Comparison of ENCODE assay signal across 1 cellular context in the genomic region with DNA sequence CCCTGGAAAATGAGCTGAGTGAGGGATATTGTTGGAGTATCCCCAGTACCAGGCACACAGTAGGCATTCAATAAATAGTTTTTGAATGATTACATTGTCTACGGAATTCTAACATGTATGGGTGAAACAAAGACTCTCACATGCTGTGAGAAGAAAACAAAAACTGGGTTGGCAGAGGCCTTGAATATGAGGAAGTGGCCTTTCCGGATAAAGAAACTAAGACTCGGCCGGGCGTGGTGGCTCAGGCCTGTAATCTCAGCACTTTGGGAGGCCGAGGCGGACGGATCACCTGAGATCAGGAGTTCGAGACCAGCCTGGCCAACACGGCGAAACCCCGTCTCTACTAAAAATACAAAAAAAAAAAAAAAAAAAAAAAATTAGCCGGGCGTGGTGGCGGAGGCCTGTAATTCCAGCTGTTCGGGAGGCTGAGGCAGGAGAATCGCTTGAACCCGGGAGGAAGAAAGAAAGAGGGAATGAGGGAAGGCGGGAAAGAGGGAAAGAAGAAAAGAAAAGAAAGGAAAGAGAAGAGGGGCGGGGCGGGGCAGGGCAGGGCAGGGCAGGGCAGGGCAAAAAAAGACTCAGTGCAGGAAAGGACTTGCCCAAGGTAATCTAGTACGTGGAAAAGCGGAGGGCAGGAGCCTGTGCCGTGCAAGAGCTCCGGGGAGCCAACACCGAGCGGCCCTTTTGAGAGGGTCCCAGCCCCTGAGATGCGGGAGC.
TF ChIP-seq lines count a peak whose summit lies in the region.

No MANE protein-coding gene starts in this region.

TF ChIP-seq in GM23338, 12 proteins besides CTCF, POLR2A, EP300 and RAD21 (continued from another document):
- TF ChIP-seq, protein P1, sequence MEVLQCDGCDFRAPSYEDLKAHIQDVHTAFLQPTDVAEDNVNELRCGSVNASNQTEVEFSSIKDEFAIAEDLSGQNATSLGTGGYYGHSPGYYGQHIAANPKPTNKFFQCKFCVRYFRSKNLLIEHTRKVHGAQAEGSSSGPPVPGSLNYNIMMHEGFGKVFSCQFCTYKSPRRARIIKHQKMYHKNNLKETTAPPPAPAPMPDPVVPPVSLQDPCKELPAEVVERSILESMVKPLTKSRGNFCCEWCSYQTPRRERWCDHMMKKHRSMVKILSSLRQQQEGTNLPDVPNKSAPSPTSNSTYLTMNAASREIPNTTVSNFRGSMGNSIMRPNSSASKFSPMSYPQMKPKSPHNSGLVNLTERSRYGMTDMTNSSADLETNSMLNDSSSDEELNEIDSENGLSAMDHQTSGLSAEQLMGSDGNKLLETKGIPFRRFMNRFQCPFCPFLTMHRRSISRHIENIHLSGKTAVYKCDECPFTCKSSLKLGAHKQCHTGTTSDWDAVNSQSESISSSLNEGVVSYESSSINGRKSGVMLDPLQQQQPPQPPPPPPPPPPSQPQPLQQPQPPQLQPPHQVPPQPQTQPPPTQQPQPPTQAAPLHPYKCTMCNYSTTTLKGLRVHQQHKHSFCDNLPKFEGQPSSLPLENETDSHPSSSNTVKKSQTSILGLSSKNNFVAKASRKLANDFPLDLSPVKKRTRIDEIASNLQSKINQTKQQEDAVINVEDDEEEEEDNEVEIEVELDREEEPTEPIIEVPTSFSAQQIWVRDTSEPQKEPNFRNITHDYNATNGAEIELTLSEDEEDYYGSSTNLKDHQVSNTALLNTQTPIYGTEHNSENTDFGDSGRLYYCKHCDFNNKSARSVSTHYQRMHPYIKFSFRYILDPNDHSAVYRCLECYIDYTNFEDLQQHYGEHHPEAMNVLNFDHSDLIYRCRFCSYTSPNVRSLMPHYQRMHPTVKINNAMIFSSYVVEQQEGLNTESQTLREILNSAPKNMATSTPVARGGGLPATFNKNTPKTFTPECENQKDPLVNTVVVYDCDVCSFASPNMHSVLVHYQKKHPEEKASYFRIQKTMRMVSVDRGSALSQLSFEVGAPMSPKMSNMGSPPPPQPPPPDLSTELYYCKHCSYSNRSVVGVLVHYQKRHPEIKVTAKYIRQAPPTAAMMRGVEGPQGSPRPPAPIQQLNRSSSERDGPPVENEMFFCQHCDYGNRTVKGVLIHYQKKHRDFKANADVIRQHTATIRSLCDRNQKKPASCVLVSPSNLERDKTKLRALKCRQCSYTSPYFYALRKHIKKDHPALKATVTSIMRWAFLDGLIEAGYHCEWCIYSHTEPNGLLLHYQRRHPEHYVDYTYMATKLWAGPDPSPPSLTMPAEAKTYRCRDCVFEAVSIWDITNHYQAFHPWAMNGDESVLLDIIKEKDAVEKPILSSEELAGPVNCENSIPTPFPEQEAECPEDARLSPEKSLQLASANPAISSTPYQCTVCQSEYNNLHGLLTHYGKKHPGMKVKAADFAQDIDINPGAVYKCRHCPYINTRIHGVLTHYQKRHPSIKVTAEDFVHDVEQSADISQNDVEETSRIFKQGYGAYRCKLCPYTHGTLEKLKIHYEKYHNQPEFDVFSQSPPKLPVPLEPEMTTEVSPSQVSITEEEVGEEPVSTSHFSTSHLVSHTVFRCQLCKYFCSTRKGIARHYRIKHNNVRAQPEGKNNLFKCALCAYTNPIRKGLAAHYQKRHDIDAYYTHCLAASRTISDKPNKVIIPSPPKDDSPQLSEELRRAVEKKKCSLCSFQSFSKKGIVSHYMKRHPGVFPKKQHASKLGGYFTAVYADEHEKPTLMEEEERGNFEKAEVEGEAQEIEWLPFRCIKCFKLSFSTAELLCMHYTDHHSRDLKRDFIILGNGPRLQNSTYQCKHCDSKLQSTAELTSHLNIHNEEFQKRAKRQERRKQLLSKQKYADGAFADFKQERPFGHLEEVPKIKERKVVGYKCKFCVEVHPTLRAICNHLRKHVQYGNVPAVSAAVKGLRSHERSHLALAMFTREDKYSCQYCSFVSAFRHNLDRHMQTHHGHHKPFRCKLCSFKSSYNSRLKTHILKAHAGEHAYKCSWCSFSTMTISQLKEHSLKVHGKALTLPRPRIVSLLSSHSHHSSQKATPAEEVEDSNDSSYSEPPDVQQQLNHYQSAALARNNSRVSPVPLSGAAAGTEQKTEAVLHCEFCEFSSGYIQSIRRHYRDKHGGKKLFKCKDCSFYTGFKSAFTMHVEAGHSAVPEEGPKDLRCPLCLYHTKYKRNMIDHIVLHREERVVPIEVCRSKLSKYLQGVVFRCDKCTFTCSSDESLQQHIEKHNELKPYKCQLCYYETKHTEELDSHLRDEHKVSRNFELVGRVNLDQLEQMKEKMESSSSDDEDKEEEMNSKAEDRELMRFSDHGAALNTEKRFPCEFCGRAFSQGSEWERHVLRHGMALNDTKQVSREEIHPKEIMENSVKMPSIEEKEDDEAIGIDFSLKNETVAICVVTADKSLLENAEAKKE (CRISPR knock-in tag; IDR thresholded peaks at IDR 0.05), result no peak
- TF ChIP-seq STAT1 (IDR thresholded peaks at IDR 0.05; ENCODE audit: unreplicated experiment), result no peak
